In genomic region chr18:58970943-58971799, GRCh38 we compare ENCODE assay signal across 12 cellular contexts.
DNase-seq lines count a peak whose midpoint lies in the region; ATAC-seq and TF ChIP-seq lines count a peak whose summit lies in the region.
"Had no signal": no experiment of that assay in that cellular context is flagged by ENCODE, and none has a peak within 500 bp of the region (broad histone marks: within the 10 kb centered on the region; RNA-seq: fewer than 3 reads in every experiment).

No MANE protein-coding gene starts in this region.

- H3K4me3 ChIP-seq in A673 (ENCODE audit: low read depth, low read length, poor library complexity, severe bottlenecking) = no peak overlapping the region

- H3K4me1 ChIP-seq in A673 (ENCODE audit: insufficient read depth, low read length, poor library complexity, severe bottlenecking) = peaks cover 40% of the 10 kb centered on the region

- H3K27ac Mint-ChIP-seq in effector memory CD8-positive, alpha-beta T cell = peak overlapping the region in 1 of 2 donors; percentile 88
- H3K27ac Mint-ChIP-seq: stimulated activated naive CD8-positive, alpha-beta T cell treated with anti-CD3 and anti-CD28 coated beads, Interleukin-15, amount 100 ng/mL, for 72 hours had no signal

- H3K4me1 Mint-ChIP-seq in effector memory CD8-positive, alpha-beta T cell (ENCODE audit: low read depth in 2 of 2) = no peaks in the 10 kb centered on the region
- H3K4me1 Mint-ChIP-seq: stimulated activated naive CD8-positive, alpha-beta T cell treated with anti-CD3 and anti-CD28 coated beads, Interleukin-15, amount 100 ng/mL, for 72 hours had no signal

- peak in 1 of 3 experiments; percentile 4 for DNase-seq in effector memory CD8-positive, alpha-beta T cell
- DNase-seq in SW480 (ENCODE audit: low spot score) (no peak), NCI-H146 treated with DMSO at 0.1 percent for 48 hours (lab: John Stamatoyannopoulos, UW; ENCODE audit: unreplicated experiment) (no peak), A673 (ENCODE audit: low spot score) (no peak)
- no peak for DNase-seq in stimulated activated naive CD8-positive, alpha-beta T cell treated with anti-CD3 and anti-CD28 coated beads, Interleukin-15, Interleukin-2, amounts not matched to agents 100 U/mL and 50 U/mL, for 24 hours
- DNase-seq: NCI-H226; right cardiac atrium; stimulated activated naive CD8-positive, alpha-beta T cell treated with anti-CD3 and anti-CD28 coated beads, Interleukin-15, amount 100 ng/mL, for 72 hours had no signal

- intact Hi-C loops in A673 (cut with micrococcal nuclease; ENCODE audit: unreplicated experiment) = no loop called here

- ATAC-seq in GM21737 (IDR thresholded peaks at IDR 0.05; ENCODE audit: unreplicated experiment) (peak; percentile 81), HG03378 (IDR thresholded peaks at IDR 0.05; ENCODE audit: unreplicated experiment) (peak; percentile 87)
- ATAC-seq in effector memory CD8-positive, alpha-beta T cell (replicated peaks) = peak; percentile 59
- no peak for ATAC-seq in stimulated activated naive CD8-positive, alpha-beta T cell treated with anti-CD3 and anti-CD28 coated beads, Interleukin-15, Interleukin-2, amounts not matched to agents 100 U/mL and 50 U/mL, for 24 hours
- ATAC-seq: activated naive CD4-positive, alpha-beta T cell treated with anti-CD3 and anti-CD28 coated beads, Interleukin-2, amount 50 U/mL, for 72 hours; right cardiac atrium; stimulated activated naive CD8-positive, alpha-beta T cell treated with anti-CD3 and anti-CD28 coated beads, Interleukin-15, amount 100 ng/mL, for 72 hours had no signal

- CTCF ChIA-PET in A673 (lab: Charles Lee) = no interaction called here

- H3K27me3 ChIP-seq in A673 (replicated peaks; ENCODE audit: insufficient read depth, low read depth, low read length, poor library complexity) = no peaks in the 10 kb centered on the region

- no peaks in the 10 kb centered on the region for H3K9me3 Mint-ChIP-seq in effector memory CD8-positive, alpha-beta T cell
- H3K9me3 Mint-ChIP-seq: activated naive CD4-positive, alpha-beta T cell treated with anti-CD3 and anti-CD28 coated beads, Interleukin-2, amount 50 U/mL, for 72 hours; stimulated activated naive CD8-positive, alpha-beta T cell treated with anti-CD3 and anti-CD28 coated beads, Interleukin-15, amount 100 ng/mL, for 72 hours had no signal

- H3K27me3 Mint-ChIP-seq in effector memory CD8-positive, alpha-beta T cell = peaks cover 0 to 16% of the 10 kb centered on the region in 2 donors

- TF ChIP-seq POLR2A in GM18526 (IDR thresholded peaks at IDR 0.05; ENCODE audit: extremely low read depth, insufficient read length) = peak; percentile 23

- POLR2A ChIA-PET in A673 (lab: Charles Lee; ENCODE audit: low non-redundant PET) = no interaction called here

- no TSS peak for BruUV-seq in A673 (replicated peaks; lab: Mats Ljungman, UMichigan)

- H3K4me3 Mint-ChIP-seq in effector memory CD8-positive, alpha-beta T cell = peak overlapping the region in 1 of 2 donors; percentile 28
- H3K4me3 Mint-ChIP-seq: stimulated activated naive CD8-positive, alpha-beta T cell treated with anti-CD3 and anti-CD28 coated beads, Interleukin-15, amount 100 ng/mL, for 72 hours had no signal

- H3K27ac ChIP-seq in A673 (ENCODE audit: low read depth, low read length, poor library complexity, severe bottlenecking) = no peak overlapping the region

- peaks cover 6% of the 10 kb centered on the region for H3K36me3 Mint-ChIP-seq in effector memory CD8-positive, alpha-beta T cell (ENCODE audit: insufficient read depth)
- H3K36me3 Mint-ChIP-seq: activated naive CD4-positive, alpha-beta T cell treated with anti-CD3 and anti-CD28 coated beads, Interleukin-2, amount 50 U/mL, for 72 hours had no signal

- peaks cover 30% of the 10 kb centered on the region for H3K36me3 ChIP-seq in A673 (ENCODE audit: insufficient read depth, low read length, poor library complexity, severe bottlenecking)

- no peaks in the 10 kb centered on the region for H3K9me3 ChIP-seq in A673 (ENCODE audit: low read depth, low read length, poor library complexity, severe bottlenecking)

- no peak for TF ChIP-seq CTCF in A673 (conservative IDR thresholded peaks at IDR 0.05; ENCODE audit: low read depth, low read length)
